Comparison of ENCODE assay signal across 28 cellular contexts in the genomic region with DNA sequence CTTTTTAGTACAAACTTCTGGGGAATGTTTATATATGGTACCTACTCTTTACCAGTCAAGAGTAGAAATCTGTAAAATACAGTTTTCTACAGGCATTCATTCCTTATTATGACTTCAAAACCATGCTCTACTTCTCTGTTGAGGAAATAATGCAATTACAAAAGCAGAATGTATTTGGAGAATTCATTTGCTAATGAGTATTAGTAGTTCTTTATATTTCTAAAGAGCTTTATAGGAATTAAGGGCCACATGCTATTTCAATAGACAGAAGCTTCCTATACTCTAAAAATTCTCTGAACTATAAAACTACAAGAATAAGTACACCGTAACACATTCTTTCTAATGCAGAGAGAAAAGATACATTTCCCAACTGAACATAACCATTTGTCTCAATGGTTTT.
"Had no signal": no experiment of that assay in that cellular context is flagged by ENCODE, and none has a peak within 500 bp of the region (broad histone marks: within the 10 kb centered on the region; RNA-seq: fewer than 3 reads in every experiment).

No MANE protein-coding gene starts in this region.

- H3K36me3 ChIP-seq: colonic mucosa, esophagus squamous epithelium, gastrocnemius medialis, lower lobe of right lung had no signal

- H3K27ac ChIP-seq: colonic mucosa, epithelial cell of prostate, esophagus squamous epithelium, gastrocnemius medialis, heart right ventricle, left lung, lower lobe of right lung had no signal

- FAIRE-seq: endometrium, islet of Langerhans, keratinocyte had no signal

- H3K36me3 Mint-ChIP-seq: naive B cell had no signal

- DNase-seq: colonic mucosa; cortex of kidney; effector CD8-positive, alpha-beta T cell; effector memory CD8-positive, alpha-beta T cell; endodermal cell; erythroblast; esophagus squamous epithelium; foreskin fibroblast; foreskin melanocyte; gastrocnemius medialis; glutamatergic neuron; head of caudate nucleus; heart right ventricle; hippocampal formation; left cardiac atrium; left lung; left ventricle myocardium superior; lower lobe of right lung; mesenchymal stem cell; mucosa of descending colon; naive B cell had no signal

- ATAC-seq: effector memory CD8-positive, alpha-beta T cell; esophagus mucosa; gastrocnemius medialis; heart right ventricle; left cardiac atrium; left ventricle myocardium superior; lower lobe of right lung; mucosa of descending colon had no signal

- H3K4me3 Mint-ChIP-seq: dendritic cell treated with granulocyte-macrophage colony-stimulating factor and Interleukin-4, amounts not matched to agents 40 ng/mL and 50 ng/mL, for 4 days; effector memory CD8-positive, alpha-beta T cell; endodermal cell; mesothelial cell of epicardium; naive B cell had no signal

- H3K27me3 Mint-ChIP-seq: dendritic cell treated with granulocyte-macrophage colony-stimulating factor and Interleukin-4, amounts not matched to agents 40 ng/mL and 50 ng/mL, for 4 days; effector memory CD8-positive, alpha-beta T cell; naive B cell had no signal

- H3K4me1 ChIP-seq: colonic mucosa had no signal

- H3K9me3 ChIP-seq: colonic mucosa, esophagus squamous epithelium, gastrocnemius medialis, heart right ventricle, left lung, lower lobe of right lung, mucosa of descending colon had no signal

- H3K4me1 Mint-ChIP-seq: naive B cell had no signal

- H3K9me3 Mint-ChIP-seq: dendritic cell treated with granulocyte-macrophage colony-stimulating factor and Interleukin-4, amounts not matched to agents 40 ng/mL and 50 ng/mL, for 4 days; effector memory CD8-positive, alpha-beta T cell; endodermal cell; mesothelial cell of epicardium; naive B cell had no signal

- H3K27me3 ChIP-seq: colonic mucosa, esophagus squamous epithelium, gastrocnemius medialis, heart right ventricle, left lung had no signal

- H3K27ac Mint-ChIP-seq: dendritic cell treated with granulocyte-macrophage colony-stimulating factor and Interleukin-4, amounts not matched to agents 40 ng/mL and 50 ng/mL, for 4 days; effector memory CD8-positive, alpha-beta T cell; endodermal cell; mesothelial cell of epicardium; naive B cell had no signal

- H3K4me3 ChIP-seq: colonic mucosa, esophagus squamous epithelium, gastrocnemius medialis, heart right ventricle, left lung, lower lobe of right lung, mucosa of descending colon had no signal
